ENCODE assay signal across 8 cellular contexts in the genomic region with DNA sequence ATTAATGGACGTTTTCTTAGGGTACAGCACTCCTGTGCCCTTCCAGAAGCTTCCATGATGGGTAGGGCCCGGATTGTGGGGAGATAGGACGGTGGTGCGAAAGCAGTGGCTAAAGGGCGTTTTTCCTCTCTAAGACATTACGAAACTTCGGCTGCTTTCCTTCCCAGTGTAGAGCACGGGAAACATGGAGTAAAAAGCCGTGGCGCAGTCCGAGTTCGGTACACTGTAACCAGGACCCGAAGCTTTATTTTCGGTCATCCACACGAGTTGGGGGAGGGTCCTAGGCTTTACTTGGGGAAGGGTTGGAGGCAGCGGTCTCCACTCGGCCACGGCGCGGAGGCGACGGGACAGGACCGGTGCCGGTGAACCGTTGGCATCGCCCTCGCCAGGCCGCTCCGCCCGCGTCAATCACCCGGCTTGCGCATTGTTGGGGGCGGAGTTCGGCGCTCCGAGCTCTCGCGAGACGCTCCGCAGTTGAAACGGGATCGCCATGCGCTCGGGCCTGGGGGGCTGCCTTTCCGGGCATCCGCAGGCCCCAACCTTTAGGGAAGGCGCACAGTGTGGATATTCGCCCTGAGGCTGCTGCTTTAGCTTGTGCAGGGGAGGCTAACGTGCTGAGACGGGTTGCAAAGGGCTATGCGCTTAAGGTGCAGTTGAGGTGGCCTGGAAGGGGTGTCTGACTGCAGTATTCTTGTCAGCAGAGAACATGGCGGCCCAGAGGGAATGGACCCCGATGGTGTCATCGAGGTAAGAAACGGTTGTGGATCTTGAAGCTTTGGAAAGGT.
DNase-seq lines count a peak whose midpoint lies in the region; ATAC-seq lines count a peak whose summit lies in the region.

No MANE protein-coding gene starts in this region.

- no peaks in the 10 kb centered on the region for H3K9me3 ChIP-seq in effector memory CD4-positive, alpha-beta T cell (ENCODE audit: control insufficient read depth, low read length)

- peak; percentile 67 for ATAC-seq in GM18909 (IDR thresholded peaks at IDR 0.05; ENCODE audit: poor library complexity, unreplicated experiment)
- peak; percentile 73 for ATAC-seq in HG03159 (IDR thresholded peaks at IDR 0.05; ENCODE audit: unreplicated experiment)

- H3K4me3 ChIP-seq in effector memory CD4-positive, alpha-beta T cell (ENCODE audit: insufficient read depth, low read depth, low read length, poor library complexity, severe bottlenecking), result peak overlapping the region; percentile 97

- DNase-seq in AG08396 (ENCODE audit: low spot score) (peak; percentile 82), NCI-H524 treated with DMSO at 0.1 percent for 48 hours (lab: John Stamatoyannopoulos, UW) (peak; percentile 15), medulla oblongata (ENCODE audit: extremely low spot score) (peak; percentile 86)
- DNase-seq in activated CD8-positive, alpha-beta memory T cell treated with anti-CD3 and anti-CD28 coated beads for 24 hours, result peak; percentile 92
- DNase-seq in effector memory CD4-positive, alpha-beta T cell, result peak; percentile 66 to 75 (median 68)
- DNase-seq in stimulated activated CD4-positive, alpha-beta T cell treated with anti-CD3 and anti-CD28 coated beads, TNF-alpha, amount 100 ng/mL, for 48 hours (ENCODE audit: low read depth in 3 of 3), result peak; percentile 47 to 65 (median 62)

- H3K4me1 ChIP-seq in effector memory CD4-positive, alpha-beta T cell (ENCODE audit: control insufficient read depth, insufficient read depth, low read length, poor library complexity, severe bottlenecking), result peaks cover 29% of the 10 kb centered on the region

- peak overlapping the region; percentile 98 for H3K27ac ChIP-seq in effector memory CD4-positive, alpha-beta T cell (ENCODE audit: insufficient read depth, low read length, poor library complexity, severe bottlenecking)

- H3K36me3 ChIP-seq in effector memory CD4-positive, alpha-beta T cell (ENCODE audit: control insufficient read depth, insufficient read depth, low read length), result peaks cover 46% of the 10 kb centered on the region

- H3K27me3 ChIP-seq in effector memory CD4-positive, alpha-beta T cell (replicated peaks; ENCODE audit: control insufficient read depth, insufficient read depth, low read length, poor library complexity, severe bottlenecking), result no peaks in the 10 kb centered on the region

Comparison
In these comparisons a context has a peak if more than half of its experiments do, and no peak if none do; other contexts are left out.
1. Peak in every context shown above with its lines: DNase-seq, ATAC-seq, H3K4me3 ChIP-seq and H3K27ac ChIP-seq.
2. DNase-seq: peak in every context shown above with its lines; median percentile 92 in activated CD8-positive, alpha-beta memory T cell treated with anti-CD3 and anti-CD28 coated beads for 24 hours; 86 in medulla oblongata; 82 in AG08396; 68 in effector memory CD4-positive, alpha-beta T cell; 62 in stimulated activated CD4-positive, alpha-beta T cell treated with anti-CD3 and anti-CD28 coated beads, TNF-alpha, amount 100 ng/mL, for 48 hours; 15 in NCI-H524 treated with DMSO at 0.1 percent for 48 hours.